In the genomic region with DNA sequence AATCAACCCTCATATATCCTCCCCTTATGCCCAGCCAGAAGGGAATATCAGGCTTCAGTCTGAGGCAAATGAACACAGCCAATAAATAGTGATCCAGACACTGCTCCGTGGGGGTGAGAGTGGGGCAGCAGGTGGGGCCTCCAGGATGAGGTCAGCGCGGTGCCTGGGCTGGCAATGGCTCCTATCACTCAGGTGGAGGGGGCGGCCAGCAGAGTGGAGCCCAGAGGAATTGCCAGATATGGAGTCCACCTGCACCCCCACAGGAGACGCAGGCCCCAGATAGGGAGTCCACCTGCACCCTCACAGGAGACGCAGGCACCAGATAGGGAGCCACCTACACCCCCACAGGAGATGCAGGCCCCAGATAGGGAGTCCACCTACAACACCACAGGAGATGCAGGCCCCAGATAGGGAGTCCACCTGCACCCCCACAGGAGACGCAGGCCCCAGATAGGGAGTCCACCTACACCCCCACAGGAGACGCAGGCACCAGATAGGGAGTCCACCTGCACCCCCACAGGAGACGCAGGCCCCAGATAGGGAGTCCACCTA, we compare ENCODE assay signal across 20 cellular contexts.
"Had no signal": no experiment of that assay in that cellular context is flagged by ENCODE, and none has a peak within 500 bp of the region (broad histone marks: within the 10 kb centered on the region; RNA-seq: fewer than 3 reads in every experiment).

No MANE protein-coding gene starts in this region.

- H3K27ac ChIP-seq: gastrocnemius medialis, prostate gland, tibial nerve had no signal

- H3K4me1 Mint-ChIP-seq: stimulated activated effector memory CD8-positive, alpha-beta T cell treated with anti-CD3 and anti-CD28 coated beads, Interleukin-12 subunit alpha, Interleukin-12 subunit beta, amount 100 ng/mL, for 72 hours had no signal

- ATAC-seq: gastrocnemius medialis; left ventricle myocardium superior; sciatic nerve; SK-N-SH treated with all-trans-retinoic acid at 6 μM for 48 hours; stimulated activated effector memory CD8-positive, alpha-beta T cell treated with anti-CD3 and anti-CD28 coated beads, Interleukin-12 subunit alpha, Interleukin-12 subunit beta, amount 100 ng/mL, for 72 hours had no signal

- H3K9me3 Mint-ChIP-seq: nephron; stimulated activated effector memory CD8-positive, alpha-beta T cell treated with anti-CD3 and anti-CD28 coated beads, Interleukin-12 subunit alpha, Interleukin-12 subunit beta, amount 100 ng/mL, for 72 hours had no signal

- H3K27ac Mint-ChIP-seq: activated naive CD8-positive, alpha-beta T cell; nephron; stimulated activated effector memory CD8-positive, alpha-beta T cell treated with anti-CD3 and anti-CD28 coated beads, Interleukin-12 subunit alpha, Interleukin-12 subunit beta, amount 100 ng/mL, for 72 hours had no signal

- DNase-seq: activated CD4-positive, alpha-beta T cell treated with anti-CD3 and anti-CD28 coated beads for 1 hour; activated CD4-positive, alpha-beta T cell treated with anti-CD3 and anti-CD28 coated beads, Interleukin-2, amount 50 U/mL, for 48 hours; activated gamma-delta T cell treated with Interleukin-2 at 50 U/mL for 16 hours; activated T-cell treated with anti-CD3 and anti-CD28 coated beads, Interleukin-2, amount 50 U/mL, for 48 hours; anterior cingulate cortex; erythroblast; gastrocnemius medialis; left ventricle myocardium superior; mesendoderm; occipital lobe; SHP77 treated with DMSO at 0.1 percent for 48 hours; stimulated activated CD4-positive, alpha-beta T cell treated with anti-CD3 and anti-CD28 coated beads, Interleukin-1b, Interleukin-23, amount 100 ng/mL, for 48 hours; T-helper 1 cell had no signal

- H3K4me1 ChIP-seq: gastrocnemius medialis, prostate gland, tibial nerve had no signal

- H3K36me3 Mint-ChIP-seq: activated naive CD8-positive, alpha-beta T cell; stimulated activated effector memory CD8-positive, alpha-beta T cell treated with anti-CD3 and anti-CD28 coated beads, Interleukin-12 subunit alpha, Interleukin-12 subunit beta, amount 100 ng/mL, for 72 hours had no signal

- H3K27me3 ChIP-seq: tibial nerve had no signal

- H3K4me3 ChIP-seq: gastrocnemius medialis, prostate gland, tibial nerve had no signal

- H3K4me3 Mint-ChIP-seq: activated naive CD8-positive, alpha-beta T cell; nephron; stimulated activated effector memory CD8-positive, alpha-beta T cell treated with anti-CD3 and anti-CD28 coated beads, Interleukin-12 subunit alpha, Interleukin-12 subunit beta, amount 100 ng/mL, for 72 hours had no signal

- H3K9me3 ChIP-seq: gastrocnemius medialis, prostate gland had no signal

- H3K36me3 ChIP-seq: gastrocnemius medialis, prostate gland, tibial nerve had no signal
